ENCODE assay signal across 28 cellular contexts in the genomic region with DNA sequence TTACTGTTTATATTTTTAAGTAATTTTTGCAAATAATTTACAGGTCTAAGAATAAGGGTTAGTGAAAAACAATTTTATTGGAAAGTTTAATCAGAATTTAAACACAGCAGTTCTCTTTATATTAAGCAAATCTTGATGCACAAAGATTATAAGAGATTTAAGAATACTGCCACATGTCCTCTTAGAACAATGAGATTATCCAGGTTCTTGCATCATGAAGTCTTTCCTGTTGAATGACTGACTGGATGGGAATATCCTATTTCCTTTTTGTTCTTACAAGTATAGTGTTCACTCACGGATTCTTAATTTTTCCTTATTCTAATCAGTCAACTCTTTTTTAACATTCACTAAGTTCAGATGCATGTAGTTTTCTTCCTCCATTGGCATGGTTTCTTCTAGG. TPM values are rescaled to one million over a fixed set of nuclear protein-coding genes. Genes with fewer than 3 reads are reported as not detected.
DNase-seq lines count a peak whose midpoint lies in the region; ATAC-seq and TF ChIP-seq lines count a peak whose summit lies in the region.
"Had no signal": no experiment of that assay in that cellular context is flagged by ENCODE, and none has a peak within 500 bp of the region (broad histone marks: within the 10 kb centered on the region; RNA-seq: fewer than 3 reads in every experiment).

No MANE protein-coding gene starts in this region.

- POLR2A ChIA-PET in A673 (lab: Charles Lee; ENCODE audit: low non-redundant PET) = no interaction called here
- POLR2A ChIA-PET in WTC11 (lab: Charles Lee) = interaction anchor here (0.7 kb wide), 2 partner anchors 10 to 107 kb away, joined by 3 read pairs; no protein-coding TSS in a partner anchor

- H3K27me3 ChIP-seq in A673 (replicated peaks; ENCODE audit: insufficient read depth, low read depth, low read length, poor library complexity) (no peaks in the 10 kb centered on the region), GM23338 (ENCODE audit: insufficient read depth) (no peaks in the 10 kb centered on the region), neural progenitor cell (no peaks in the 10 kb centered on the region)
- H3K27me3 ChIP-seq: dorsolateral prefrontal cortex had no signal

- H3K27ac Mint-ChIP-seq in GM23338 (peak overlapping the region; percentile 82; the same call in 1 of the 2 replicates), WTC11 (peak overlapping the region; percentile 67; the same call in 1 of the 2 replicates), neural progenitor cell (no peak overlapping the region)

- no peaks in the 10 kb centered on the region for H3K9me2 ChIP-seq in GM23338 (ENCODE audit: insufficient read depth)

- no TSS peak for BruUV-seq in A673 (replicated peaks; lab: Mats Ljungman, UMichigan)

- peaks cover 7% of the 10 kb centered on the region; the same call in 1 of the 2 replicates for H4K20me1 ChIP-seq in GM23338 (replicated peaks; ENCODE audit: insufficient read depth)
- no peaks in the 10 kb centered on the region for H4K20me1 ChIP-seq in neural progenitor cell (ENCODE audit: low read depth)

- H2AFZ ChIP-seq in GM23338 (no peak overlapping the region), neural progenitor cell (replicated peaks) (no peak overlapping the region)

- TF ChIP-seq CTCF in A673 (conservative IDR thresholded peaks at IDR 0.05; ENCODE audit: low read depth, low read length) (no peak), GM23338 (conservative IDR thresholded peaks at IDR 0.05; ENCODE audit: low read depth in 2 of 2) (no peak), WTC11 (IDR thresholded peaks at IDR 0.05) (no peak), neural progenitor cell (IDR thresholded peaks at IDR 0.05) (no peak)

- ATAC-seq in GM23338 (no peak), WTC11 (no peak), HG02852 (IDR thresholded peaks at IDR 0.05; ENCODE audit: unreplicated experiment) (no peak)

- H3K9me3 Mint-ChIP-seq in GM23338 = peaks cover 27% of the 10 kb centered on the region
- peaks cover 18% of the 10 kb centered on the region for H3K9me3 Mint-ChIP-seq in WTC11
- H3K9me3 Mint-ChIP-seq in neural progenitor cell = peaks cover 34% of the 10 kb centered on the region
- H3K9me3 Mint-ChIP-seq: CD4-positive, alpha-beta memory T cell had no signal

- DNase-seq in A673 (ENCODE audit: low spot score) = peak; percentile 54
- no peak for DNase-seq in GM23338 (ENCODE audit: low spot score)
- DNase-seq in WTC11 (ENCODE audit: low spot score) = no peak
- DNase-seq in epithelial cell of prostate (ENCODE audit: low read depth, low spot score) = no peak
- DNase-seq in KBM-7 = no peak
- DNase-seq in neural progenitor cell (ENCODE audit: low spot score) = no peak
- no peak for DNase-seq in AG20443 (ENCODE audit: low spot score)
- DNase-seq: activated CD4-positive, alpha-beta T cell treated with anti-CD3 and anti-CD28 coated beads, Interleukin-2, amount 50 U/mL, for 1 hour; activated naive CD4-positive, alpha-beta T cell; caudate nucleus; CD4-positive, alpha-beta memory T cell; DMS53; dorsolateral prefrontal cortex; erythroblast; foreskin melanocyte; GF-D8; NCI-H1092 treated with DMSO at 0.1 percent for 48 hours; NCI-H1930; NCI-H345; NCI-H774; nucleus accumbens; SHP77; stimulated activated naive CD4-positive, alpha-beta T cell treated with Interleukin-2 at 50 U/mL for 16 hours; SW 1271 had no signal

- in situ Hi-C loops in KBM-7 (cut with MboI; ENCODE audit: low pct_unique_long_range_greater_than_20kb, low sequenced_read_pairs) = no loop called here

- intact Hi-C loops in A673 (cut with micrococcal nuclease; ENCODE audit: unreplicated experiment) = no loop called here

- H3K4me1 ChIP-seq in A673 (ENCODE audit: insufficient read depth, low read length, poor library complexity, severe bottlenecking) (peaks cover 46% of the 10 kb centered on the region), GM23338 (ENCODE audit: insufficient read depth) (peaks cover 16% of the 10 kb centered on the region), neural progenitor cell (no peaks in the 10 kb centered on the region)

- H3K27ac ChIP-seq in A673 (ENCODE audit: low read depth, low read length, poor library complexity, severe bottlenecking) (peak overlapping the region; percentile 78), GM23338 (ENCODE audit: low read depth) (0 out of 2 replicates have a peak overlapping the region, but pooled peaks have one; percentile 3), epithelial cell of prostate (peak overlapping the region; percentile 48), neural progenitor cell (no peak overlapping the region)
- H3K27ac ChIP-seq: dorsolateral prefrontal cortex, thoracic aorta had no signal

- H3K36me3 ChIP-seq in A673 (ENCODE audit: insufficient read depth, low read length, poor library complexity, severe bottlenecking) (peaks cover 7% of the 10 kb centered on the region), GM23338 (ENCODE audit: insufficient read depth) (no peaks in the 10 kb centered on the region; the same call in 1 of the 2 replicates), neural progenitor cell (no peaks in the 10 kb centered on the region)
- H3K36me3 ChIP-seq: thoracic aorta had no signal

- peaks cover 35% of the 10 kb centered on the region for H3K36me3 Mint-ChIP-seq in GM23338 (ENCODE audit: low read depth)
- peaks cover 30% of the 10 kb centered on the region for H3K36me3 Mint-ChIP-seq in WTC11
- peaks cover 43% of the 10 kb centered on the region for H3K36me3 Mint-ChIP-seq in neural progenitor cell

- H3K4me3 Mint-ChIP-seq in GM23338 (no peak overlapping the region), WTC11 (no peak overlapping the region), neural progenitor cell (no peak overlapping the region)

- CTCF ChIA-PET in A673 (lab: Charles Lee) = no interaction called here
- CTCF ChIA-PET in WTC11 (lab: Charles Lee) = no interaction called here

- H3K79me2 ChIP-seq in GM23338 (replicated peaks; ENCODE audit: insufficient read depth) (peaks cover 92% of the 10 kb centered on the region), neural progenitor cell (ENCODE audit: low read depth) (peaks cover 89% of the 10 kb centered on the region)

- H3K9me3 ChIP-seq in A673 (ENCODE audit: low read depth, low read length, poor library complexity, severe bottlenecking) (no peaks in the 10 kb centered on the region), neural progenitor cell (ENCODE audit: low read depth) (no peaks in the 10 kb centered on the region)
- H3K9me3 ChIP-seq: thoracic aorta had no signal

- peaks cover 20% of the 10 kb centered on the region for H3K4me1 Mint-ChIP-seq in GM23338
- peaks cover 19% of the 10 kb centered on the region for H3K4me1 Mint-ChIP-seq in WTC11
- H3K4me1 Mint-ChIP-seq in neural progenitor cell = no peaks in the 10 kb centered on the region

- H3K4me3 ChIP-seq in A673 (ENCODE audit: low read depth, low read length, poor library complexity, severe bottlenecking) (no peak overlapping the region), GM23338 (no peak overlapping the region), neural progenitor cell (no peak overlapping the region)
- H3K4me3 ChIP-seq: dorsolateral prefrontal cortex, lung, smooth muscle cell, thoracic aorta had no signal

- no peak overlapping the region for H3K9ac ChIP-seq in neural progenitor cell

- H3K27me3 Mint-ChIP-seq in GM23338 (ENCODE audit: insufficient read depth, low read depth, poor library complexity) (peaks cover 2% of the 10 kb centered on the region), WTC11 (ENCODE audit: low read depth) (no peaks in the 10 kb centered on the region), neural progenitor cell (ENCODE audit: insufficient read depth, low read depth) (peaks cover 2% of the 10 kb centered on the region)
- H3K27me3 Mint-ChIP-seq: CD4-positive, alpha-beta memory T cell had no signal

- no peaks in the 10 kb centered on the region for H3F3A ChIP-seq in GM23338 (replicated peaks; ENCODE audit: low read depth)
- H3F3A ChIP-seq in neural progenitor cell (ENCODE audit: low read depth) = no peaks in the 10 kb centered on the region

- H3K4me2 ChIP-seq in GM23338 = no peak overlapping the region
- H3K4me2 ChIP-seq in neural progenitor cell = no peak overlapping the region
- H3K4me2 ChIP-seq: smooth muscle cell had no signal

TF ChIP-seq in GM23338, 12 proteins besides CTCF, POLR2A, EP300 and RAD21 (continues in another document):
- TF ChIP-seq, protein P1, sequence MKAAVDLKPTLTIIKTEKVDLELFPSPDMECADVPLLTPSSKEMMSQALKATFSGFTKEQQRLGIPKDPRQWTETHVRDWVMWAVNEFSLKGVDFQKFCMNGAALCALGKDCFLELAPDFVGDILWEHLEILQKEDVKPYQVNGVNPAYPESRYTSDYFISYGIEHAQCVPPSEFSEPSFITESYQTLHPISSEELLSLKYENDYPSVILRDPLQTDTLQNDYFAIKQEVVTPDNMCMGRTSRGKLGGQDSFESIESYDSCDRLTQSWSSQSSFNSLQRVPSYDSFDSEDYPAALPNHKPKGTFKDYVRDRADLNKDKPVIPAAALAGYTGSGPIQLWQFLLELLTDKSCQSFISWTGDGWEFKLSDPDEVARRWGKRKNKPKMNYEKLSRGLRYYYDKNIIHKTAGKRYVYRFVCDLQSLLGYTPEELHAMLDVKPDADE (IDR thresholded peaks at IDR 0.05) = no peak
- no peak for TF ChIP-seq ZNF114 (CRISPR knock-in tag; IDR thresholded peaks at IDR 0.05)

TF ChIP-seq in WTC11, 78 proteins besides CTCF, POLR2A, EP300 and RAD21 (continues in another document):
- TF ChIP-seq, protein P2, sequence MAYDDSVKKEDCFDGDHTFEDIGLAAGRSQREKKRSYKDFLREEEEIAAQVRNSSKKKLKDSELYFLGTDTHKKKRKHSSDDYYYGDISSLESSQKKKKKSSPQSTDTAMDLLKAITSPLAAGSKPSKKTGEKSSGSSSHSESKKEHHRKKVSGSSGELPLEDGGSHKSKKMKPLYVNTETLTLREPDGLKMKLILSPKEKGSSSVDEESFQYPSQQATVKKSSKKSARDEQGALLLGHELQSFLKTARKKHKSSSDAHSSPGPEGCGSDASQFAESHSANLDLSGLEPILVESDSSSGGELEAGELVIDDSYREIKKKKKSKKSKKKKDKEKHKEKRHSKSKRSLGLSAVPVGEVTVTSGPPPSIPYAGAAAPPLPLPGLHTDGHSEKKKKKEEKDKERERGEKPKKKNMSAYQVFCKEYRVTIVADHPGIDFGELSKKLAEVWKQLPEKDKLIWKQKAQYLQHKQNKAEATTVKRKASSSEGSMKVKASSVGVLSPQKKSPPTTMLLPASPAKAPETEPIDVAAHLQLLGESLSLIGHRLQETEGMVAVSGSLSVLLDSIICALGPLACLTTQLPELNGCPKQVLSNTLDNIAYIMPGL (CRISPR knock-in tag; IDR thresholded peaks at IDR 0.05) = no peak
- TF ChIP-seq ZBTB21 (CRISPR knock-in tag; IDR thresholded peaks at IDR 0.05; ENCODE audit: borderline replicate concordance) = no peak
- TF ChIP-seq ZNF317 (CRISPR knock-in tag; IDR thresholded peaks at IDR 0.05; ENCODE audit: borderline replicate concordance, low read depth) = no peak
- no peak for TF ChIP-seq GRHL2 (CRISPR knock-in tag; IDR thresholded peaks at IDR 0.05; ENCODE audit: insufficient replicate concordance, severe bottlenecking)
- no peak for TF ChIP-seq ATF1 (CRISPR knock-in tag; IDR thresholded peaks at IDR 0.05)
- TF ChIP-seq MYBL2 (CRISPR knock-in tag; IDR thresholded peaks at IDR 0.05) = no peak

RNA-seq across cellular contexts. Expression of a gene that starts 10.1 kb away (rescaled TPM):
- 88.6 and 93.0 TPM in 2 replicates for total RNA-seq in A673 (2021)
- total RNA-seq in GM23338 (2014; rRNA removed; shearing (Covaris generic)) = 52.6 and 68.4 TPM in 2 replicates
- polyA plus RNA-seq in GM23338 (2016; fragmentation: Nextera tagmentation; extraction: Ambion mirVana) = 27.6 and 28.3 TPM in 2 replicates
- 56.9 to 59.5 TPM (median 57.1 TPM) in 3 replicates for total RNA-seq in WTC11 (2021)
- total RNA-seq in neural progenitor cell (ENCODE audit: low replicate concordance) = 60.7 and 94.7 TPM in 2 replicates
